ENCODE assay signal across 1 cellular context in genomic region chr1:54160351-54160750, GRCh38.
TF ChIP-seq lines count a peak whose summit lies in the region.

No MANE protein-coding gene starts in this region.

TF ChIP-seq in IMR-90, 13 proteins besides CTCF, POLR2A, EP300 and RAD21:
- TF ChIP-seq CEBPB (IDR thresholded peaks at IDR 0.05; ENCODE audit: low read depth, low read length) (no peak), ELK1 (IDR thresholded peaks at IDR 0.05; ENCODE audit: borderline replicate concordance, low read depth, low read length) (no peak), MXI1 (IDR thresholded peaks at IDR 0.05; ENCODE audit: borderline replicate concordance, low read depth, low read length) (no peak)
